24 cellular contexts compared by ENCODE assay signal in the genomic region with DNA sequence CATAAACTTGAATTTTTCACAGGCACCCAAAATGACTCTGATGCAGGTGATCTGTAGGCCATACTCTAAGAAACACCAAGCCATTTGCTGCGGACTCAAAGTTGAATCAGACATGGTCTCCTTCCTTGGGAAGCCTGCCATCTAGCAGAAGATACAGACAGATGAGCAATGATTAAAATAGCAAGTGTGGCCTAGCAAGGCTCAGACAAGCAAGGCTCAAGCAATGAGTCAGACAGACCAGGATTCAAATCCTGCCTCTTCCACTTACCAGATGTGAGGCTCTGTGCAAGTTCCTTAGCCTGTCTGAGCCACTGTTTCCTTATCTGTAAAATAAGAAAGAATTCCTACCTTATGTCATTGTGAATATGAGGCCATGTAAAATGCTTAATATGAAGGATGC. TPM values are rescaled to one million over a fixed set of nuclear protein-coding genes. Genes with fewer than 3 reads are reported as not detected.
A peak's percentile ranks its signal among the peaks of the same experiment; 100 is the strongest.
DNase-seq lines count a peak whose midpoint lies in the region; ATAC-seq and TF ChIP-seq lines count a peak whose summit lies in the region.
"Had no signal": no experiment of that assay in that cellular context is flagged by ENCODE, and none has a peak within 500 bp of the region (broad histone marks: within the 10 kb centered on the region; RNA-seq: fewer than 3 reads in every experiment).

No MANE protein-coding gene starts in this region.

- intact Hi-C loops in vagina (cut with DNase I): loop anchor here (5.0 kb wide), 1 partner anchor 48 kb away; no protein-coding TSS in a partner anchor
- intact Hi-C loops in left ventricle myocardium superior (cut with micrococcal nuclease): no loop called here

- ATAC-seq in foreskin keratinocyte: no peak
- ATAC-seq in HG02973 (IDR thresholded peaks at IDR 0.05; ENCODE audit: unreplicated experiment): no peak
- ATAC-seq in left ventricle myocardium superior: no peak
- ATAC-seq: PC-3, T-cell had no signal

- in situ Hi-C loops in astrocyte of the spinal cord (cut with HindIII; ENCODE audit: low sequenced_read_pairs): no loop called here

- H3K9me3 Mint-ChIP-seq in HFFc6: peaks cover 11% of the 10 kb centered on the region; the same call in 1 of the 2 replicates

- H3K4me1 ChIP-seq in foreskin keratinocyte: no peaks in the 10 kb centered on the region
- peaks cover 13% of the 10 kb centered on the region for H3K4me1 ChIP-seq in vagina

- peaks cover 0 to 17% of the 10 kb centered on the region in 2 donors for H3K36me3 ChIP-seq in vagina
- H3K36me3 ChIP-seq: transverse colon had no signal

- H3K27me3 ChIP-seq in foreskin keratinocyte (no peaks in the 10 kb centered on the region), vagina (no peaks in the 10 kb centered on the region)
- H3K27me3 ChIP-seq: esophagus muscularis mucosa, transverse colon had no signal

- no peak overlapping the region for H3K4me3 Mint-ChIP-seq in HFFc6
- H3K4me3 Mint-ChIP-seq: activated CD4-positive, alpha-beta memory T cell treated with anti-CD3 and anti-CD28 coated beads, Interleukin-2, amount 10 ng/mL, durations not matched to agents 7 days and 5 days had no signal

- peak; percentile 45 for DNase-seq in AG08396 (ENCODE audit: low spot score)
- DNase-seq in HFFc6: peak; percentile 92
- DNase-seq in astrocyte of the spinal cord (ENCODE audit: low read depth, low spot score): peak; percentile 47
- DNase-seq in foreskin keratinocyte: peak in 1 of 2 donors; percentile 47
- DNase-seq in vagina (ENCODE audit: extremely low spot score in 2 of 2): no peak
- DNase-seq in left ventricle myocardium superior: no peak
- DNase-seq in OCI-M2 (lab: John Stamatoyannopoulos, UW; ENCODE audit: unreplicated experiment): no peak
- DNase-seq: activated CD4-positive, alpha-beta memory T cell treated with anti-CD3 and anti-CD28 coated beads, Interleukin-2, amount 10 ng/mL, durations not matched to agents 7 days and 5 days; activated CD4-positive, CD25-positive, alpha-beta regulatory T cell treated with anti-CD3 and anti-CD28 coated beads, Interleukin-2, amount 50 U/mL, for 72 hours; activated effector memory CD4-positive, alpha-beta T cell treated with anti-CD3 and anti-CD28 coated beads, Interleukin-2, amount 50 U/mL, for 16 hours; effector memory CD4-positive, alpha-beta T cell; glutamatergic neuron; KBM-7; mammary epithelial cell; MM.1S; NCI-H1436; NCI-H2107; PC-3; SIG-M5; T-cell; transverse colon had no signal

- peaks cover 16% of the 10 kb centered on the region for H3K36me3 Mint-ChIP-seq in HFFc6 (ENCODE audit: low read depth)
- H3K36me3 Mint-ChIP-seq: T-cell had no signal

- no peaks in the 10 kb centered on the region for H3K9me3 ChIP-seq in vagina
- H3K9me3 ChIP-seq: transverse colon had no signal

- peaks cover 43% of the 10 kb centered on the region for H3K4me1 Mint-ChIP-seq in HFFc6 (ENCODE audit: low read depth)
- H3K4me1 Mint-ChIP-seq: activated CD4-positive, alpha-beta memory T cell treated with anti-CD3 and anti-CD28 coated beads, Interleukin-2, amount 10 ng/mL, durations not matched to agents 7 days and 5 days had no signal

- TF ChIP-seq POLR2A in vagina (IDR thresholded peaks at IDR 0.05): no peak

- peak; percentile 42; the same call in 1 of the 2 replicates for TF ChIP-seq CTCF in HFFc6 (IDR thresholded peaks at IDR 0.05)
- TF ChIP-seq CTCF in astrocyte of the spinal cord (IDR thresholded peaks at IDR 0.05; ENCODE audit: low read depth, low read length): no peak
- TF ChIP-seq CTCF in foreskin keratinocyte (conservative IDR thresholded peaks at IDR 0.05): peak; percentile 12
- no peak for TF ChIP-seq CTCF in vagina (IDR thresholded peaks at IDR 0.05)

- H3K27me3 Mint-ChIP-seq in HFFc6 (ENCODE audit: insufficient read depth): no peaks in the 10 kb centered on the region
- H3K27me3 Mint-ChIP-seq: brain had no signal

- H3K27ac Mint-ChIP-seq in HFFc6: peak overlapping the region; percentile 45
- H3K27ac Mint-ChIP-seq: activated CD4-positive, alpha-beta memory T cell treated with anti-CD3 and anti-CD28 coated beads, Interleukin-2, amount 10 ng/mL, durations not matched to agents 7 days and 5 days; T-cell had no signal

- H3K4me3 ChIP-seq in astrocyte of the spinal cord (ENCODE audit: low read depth, low read length) (no peak overlapping the region), vagina (no peak overlapping the region)
- H3K4me3 ChIP-seq: transverse colon had no signal

- H3K27ac ChIP-seq in foreskin keratinocyte (no peak overlapping the region), vagina (no peak overlapping the region)

RNA-seq across cellular contexts. Expression of gene CCDC149, which starts 2.3 kb away (rescaled TPM):
- 10 to 100 TPM; 10.9 to 13.5 (median 12.9) TPM for total RNA-seq in HFFc6 (2021; fragmentation: NEBNext Ultra II Directional; extraction: Animal tissue kit (Norgen Biotek cat#: 25700))
- total RNA-seq in foreskin keratinocyte (3.3 and 3.8 TPM in 2 replicates), vagina (16.7 TPM), left ventricle myocardium superior (13.2 TPM)
- polyA plus RNA-seq in foreskin keratinocyte: 2.1 and 2.5 TPM in 2 replicates
- total RNA-seq: activated CD4-positive, alpha-beta memory T cell treated with anti-CD3 and anti-CD28 coated beads, Interleukin-2, amount 10 ng/mL, durations not matched to agents 7 days and 5 days had no signal

Comparison
In these comparisons a context has a peak if more than half of its experiments do, and no peak if none do; other contexts are left out.
1. DNase-seq: peak in AG08396 (single experiment), HFFc6 (single experiment) and astrocyte of the spinal cord (single experiment); none in vagina (0 of 2), left ventricle myocardium superior (single experiment) and OCI-M2 (single experiment).
2. CTCF ChIP-seq: peak in HFFc6 (single experiment) and foreskin keratinocyte (single experiment); none in astrocyte of the spinal cord (single experiment) and vagina (0 of 3).